ENCODE assay signal across 8 cellular contexts in the genomic region with DNA sequence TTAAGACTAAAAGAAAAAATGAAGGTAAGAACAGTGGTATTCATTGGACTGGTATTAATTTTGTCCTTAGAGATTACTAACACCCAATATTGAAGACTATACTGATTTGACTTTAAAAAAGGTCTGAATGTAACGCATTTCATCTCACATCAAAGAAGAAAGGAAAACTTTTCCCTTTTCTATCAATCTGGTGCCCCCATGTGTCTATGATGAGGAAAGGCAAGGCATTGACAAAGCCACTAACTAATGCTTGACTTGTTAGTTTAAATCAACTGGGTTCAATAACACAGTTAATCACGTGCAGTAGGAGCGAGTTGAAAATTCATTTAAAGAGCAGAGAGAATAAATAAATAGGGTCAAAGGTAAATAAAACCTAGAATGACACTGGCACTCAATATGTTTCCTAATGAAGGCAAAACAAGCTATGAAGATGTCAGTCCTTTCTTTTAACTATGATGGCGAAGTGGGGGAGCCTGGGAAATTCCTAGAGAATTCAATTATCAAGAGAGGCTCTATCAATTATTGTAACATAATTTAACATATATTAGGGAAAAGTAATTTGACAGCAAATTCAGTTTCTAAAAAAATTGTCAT.
DNase-seq lines count a peak whose midpoint lies in the region; TF ChIP-seq lines count a peak whose summit lies in the region.

No MANE protein-coding gene starts in this region.

- H3K9me3 ChIP-seq in Caco-2 = no peaks in the 10 kb centered on the region

- POLR2A ChIA-PET in Caco-2 (lab: Charles Lee) = no interaction called here

- no peaks in the 10 kb centered on the region for H3K36me3 Mint-ChIP-seq in Caco-2 (ENCODE audit: insufficient read depth, unreplicated experiment)
- peaks cover 28% of the 10 kb centered on the region for H3K36me3 Mint-ChIP-seq in activated T-helper 1 cell treated with anti-CD3 and anti-CD28 coated beads, Interleukin-12 subunit alpha, Interleukin-12 subunit beta, Interleukin-2, Interleukin-4 antibody, amounts not matched to agents 30 ng/mL and 10 ng/mL and 1 ng/mL, durations not matched to agents 14 hours and 24 hours and 36 hours (ENCODE audit: low read depth)

- H3K27ac Mint-ChIP-seq in Caco-2 (ENCODE audit: unreplicated experiment) = no peak overlapping the region
- H3K27ac Mint-ChIP-seq in activated T-helper 1 cell treated with anti-CD3 and anti-CD28 coated beads, Interleukin-12 subunit alpha, Interleukin-12 subunit beta, Interleukin-2, Interleukin-4 antibody, amounts not matched to agents 30 ng/mL and 10 ng/mL and 1 ng/mL, durations not matched to agents 14 hours and 24 hours and 36 hours = no peak overlapping the region

- no peaks in the 10 kb centered on the region for H3K27me3 Mint-ChIP-seq in Caco-2 (ENCODE audit: insufficient read depth, unreplicated experiment)
- H3K27me3 Mint-ChIP-seq in activated T-helper 1 cell treated with anti-CD3 and anti-CD28 coated beads, Interleukin-12 subunit alpha, Interleukin-12 subunit beta, Interleukin-2, Interleukin-4 antibody, amounts not matched to agents 30 ng/mL and 10 ng/mL and 1 ng/mL, durations not matched to agents 14 hours and 24 hours and 36 hours (ENCODE audit: insufficient read depth) = no peaks in the 10 kb centered on the region

- H3K4me1 ChIP-seq in Caco-2 = peaks cover 10% of the 10 kb centered on the region; the same call in 1 of the 2 replicates

- no peaks in the 10 kb centered on the region for H3K9me3 Mint-ChIP-seq in Caco-2 (ENCODE audit: unreplicated experiment)
- peaks cover 6% of the 10 kb centered on the region for H3K9me3 Mint-ChIP-seq in activated T-helper 1 cell treated with anti-CD3 and anti-CD28 coated beads, Interleukin-12 subunit alpha, Interleukin-12 subunit beta, Interleukin-2, Interleukin-4 antibody, amounts not matched to agents 30 ng/mL and 10 ng/mL and 1 ng/mL, durations not matched to agents 14 hours and 24 hours and 36 hours

- intact Hi-C loops in Caco-2 (cut with micrococcal nuclease; ENCODE audit: unreplicated experiment) = loop anchor here (1.0 kb wide), 4 partner anchors 94 to 226 kb away; no protein-coding TSS in a partner anchor
- intact Hi-C loops in activated T-helper 1 cell treated with anti-CD3 and anti-CD28 coated beads, Interleukin-12 subunit alpha, Interleukin-12 subunit beta, Interleukin-2, Interleukin-4 antibody, amounts not matched to agents 30 ng/mL and 10 ng/mL and 1 ng/mL, durations not matched to agents 14 hours and 24 hours and 36 hours (cut with micrococcal nuclease) = loop anchor here (1.0 to 10.0 kb wide), 4 partner anchors 94 to 581 kb away; a partner anchor contains a TSS

- no TSS peak for BruUV-seq in Caco-2 (replicated peaks; lab: Mats Ljungman, UMichigan)

- TF ChIP-seq CTCF in Caco-2 (IDR thresholded peaks at IDR 0.05; ENCODE audit: insufficient read depth in 1 of 2, low read depth in 1 of 2, low read length in 1 of 2, severe bottlenecking in 1 of 2, unreplicated experiment in 1 of 2) (peak; percentile 96), HFF-Myc (IDR thresholded peaks at IDR 0.05; ENCODE audit: low read depth, low read length, missing control alignments) (peak; percentile 72)

- H3K27me3 ChIP-seq in Caco-2 (replicated peaks; ENCODE audit: control insufficient read depth, insufficient read depth, low read length) = no peaks in the 10 kb centered on the region

- H3K4me1 Mint-ChIP-seq in Caco-2 (ENCODE audit: low read depth, unreplicated experiment) = peaks cover 24% of the 10 kb centered on the region
- peaks cover 36% of the 10 kb centered on the region for H3K4me1 Mint-ChIP-seq in activated T-helper 1 cell treated with anti-CD3 and anti-CD28 coated beads, Interleukin-12 subunit alpha, Interleukin-12 subunit beta, Interleukin-2, Interleukin-4 antibody, amounts not matched to agents 30 ng/mL and 10 ng/mL and 1 ng/mL, durations not matched to agents 14 hours and 24 hours and 36 hours (ENCODE audit: low read depth)

- DNase-seq in Caco-2 (peak in 1 of 2 experiments; percentile 63), HFF-Myc (ENCODE audit: extremely low read depth, low read depth) (peak; percentile 25), RKO (ENCODE audit: low spot score) (peak; percentile 63), fibroblast of peridontal ligament (ENCODE audit: extremely low read depth) (peak; percentile 67), renal cortical epithelial cell (ENCODE audit: low read depth) (peak; percentile 54), HPDE6-E6E7 (ENCODE audit: extremely low spot score) (no peak)
- no peak for DNase-seq in stimulated activated CD4-positive, alpha-beta T cell treated with anti-CD3 and anti-CD28 coated beads, Interleukin-15, amount 100 ng/mL, for 24 hours
- DNase-seq in activated T-helper 1 cell treated with anti-CD3 and anti-CD28 coated beads, Interleukin-12 subunit alpha, Interleukin-12 subunit beta, Interleukin-2, Interleukin-4 antibody, amounts not matched to agents 30 ng/mL and 10 ng/mL and 1 ng/mL, durations not matched to agents 14 hours and 24 hours and 36 hours (ENCODE audit: low spot score) = no peak

- CTCF ChIA-PET in Caco-2 (lab: Charles Lee) = interaction anchor here (0.6 to 4.1 kb wide), 8 partner anchors 9 to 155 kb away, joined by 3 to 24 read pairs (median 5); no protein-coding TSS in a partner anchor

- H3K4me3 Mint-ChIP-seq in Caco-2 (ENCODE audit: unreplicated experiment) = no peak overlapping the region
- no peak overlapping the region for H3K4me3 Mint-ChIP-seq in activated T-helper 1 cell treated with anti-CD3 and anti-CD28 coated beads, Interleukin-12 subunit alpha, Interleukin-12 subunit beta, Interleukin-2, Interleukin-4 antibody, amounts not matched to agents 30 ng/mL and 10 ng/mL and 1 ng/mL, durations not matched to agents 14 hours and 24 hours and 36 hours

- no peaks in the 10 kb centered on the region for H3K36me3 ChIP-seq in Caco-2 (ENCODE audit: control insufficient read depth, insufficient read depth, low read length)

- H3K4me3 ChIP-seq in Caco-2 (ENCODE audit: low read depth, low read length) = no peak overlapping the region
- no peak overlapping the region for H3K4me3 ChIP-seq in HFF-Myc (replicated peaks; ENCODE audit: low read depth, low read length)

Comparison
In these comparisons a context has a peak if more than half of its experiments do, and no peak if none do; other contexts are left out.
1. DNase-seq: peak in HFF-Myc (single experiment), RKO (single experiment), fibroblast of peridontal ligament (single experiment) and renal cortical epithelial cell (single experiment); none in stimulated activated CD4-positive, alpha-beta T cell treated with anti-CD3 and anti-CD28 coated beads, Interleukin-15, amount 100 ng/mL, for 24 hours (single experiment), HPDE6-E6E7 (single experiment) and activated T-helper 1 cell treated with anti-CD3 and anti-CD28 coated beads, Interleukin-12 subunit alpha, Interleukin-12 subunit beta, Interleukin-2, Interleukin-4 antibody, amounts not matched to agents 30 ng/mL and 10 ng/mL and 1 ng/mL, durations not matched to agents 14 hours and 24 hours and 36 hours (single experiment).